29 cellular contexts compared by ENCODE assay signal in genomic region chr11:46397526-46397925, GRCh38. TPM values are rescaled to one million over a fixed set of nuclear protein-coding genes. Genes with fewer than 3 reads are reported as not detected.
"Had no signal": no experiment of that assay in that cellular context is flagged by ENCODE, and none has a peak within 500 bp of the region (broad histone marks: within the 10 kb centered on the region; RNA-seq: fewer than 3 reads in every experiment).

No MANE protein-coding gene starts in this region.

- H3K36me3 Mint-ChIP-seq: activated CD8-positive, alpha-beta memory T cell treated with anti-CD3 and anti-CD28 coated beads, Interleukin-2, amount 10 ng/mL, durations not matched to agents 7 days and 5 days had no signal

- H3K4me3 Mint-ChIP-seq: activated CD4-positive, alpha-beta memory T cell treated with anti-CD3 and anti-CD28 coated beads for 36 hours; activated CD8-positive, alpha-beta memory T cell treated with anti-CD3 and anti-CD28 coated beads, Interleukin-2, amount 10 ng/mL, durations not matched to agents 7 days and 5 days; activated CD8-positive, alpha-beta T cell treated with anti-CD3 and anti-CD28 coated beads, Interleukin-2, amount 10 ng/mL, durations not matched to agents 7 days and 5 days; activated naive CD4-positive, alpha-beta T cell treated with anti-CD3 and anti-CD28 coated beads for 36 hours; activated naive CD8-positive, alpha-beta T cell; activated T-helper 1 cell treated with anti-CD3 and anti-CD28 coated beads, Interleukin-12 subunit alpha, Interleukin-12 subunit beta, Interleukin-2, Interleukin-4 antibody, amounts not matched to agents 30 ng/mL and 10 ng/mL and 1 ng/mL, durations not matched to agents 14 hours and 24 hours and 36 hours; effector memory CD8-positive, alpha-beta T cell had no signal

- H3K4me1 ChIP-seq: foreskin keratinocyte had no signal

- H3K9me3 ChIP-seq: esophagus muscularis mucosa, gastrocnemius medialis, heart left ventricle had no signal

- H3K27me3 ChIP-seq: gastrocnemius medialis had no signal

- DNase-seq: activated CD4-positive, alpha-beta memory T cell treated with anti-CD3 and anti-CD28 coated beads for 36 hours; activated CD4-positive, alpha-beta T cell treated with anti-CD3 and anti-CD28 coated beads for 1 hour; activated CD4-positive, alpha-beta T cell treated with anti-CD3 and anti-CD28 coated beads for 4 hours; activated CD4-positive, alpha-beta T cell treated with anti-CD3 and anti-CD28 coated beads, Interleukin-2, amount 50 U/mL, for 1 hour; activated CD8-positive, alpha-beta memory T cell treated with anti-CD3 and anti-CD28 coated beads, Interleukin-2, amount 10 ng/mL, durations not matched to agents 7 days and 5 days; activated CD8-positive, alpha-beta memory T cell treated with anti-CD3 and anti-CD28 coated beads, Interleukin-2, amount 50 U/mL, for 4 hours; activated CD8-positive, alpha-beta T cell treated with anti-CD3 and anti-CD28 coated beads, Interleukin-2, amount 10 ng/mL, durations not matched to agents 7 days and 5 days; activated effector memory CD4-positive, alpha-beta T cell treated with anti-CD3 and anti-CD28 coated beads, Interleukin-2, amount 50 U/mL, for 16 hours; activated naive CD4-positive, alpha-beta T cell treated with anti-CD3 and anti-CD28 coated beads for 36 hours; activated T-cell treated with anti-CD3 and anti-CD28 coated beads, Interleukin-2, amount 50 U/mL, for 1 hour; activated T-cell treated with anti-CD3 and anti-CD28 coated beads, Interleukin-2, amount 50 U/mL, for 48 hours; amniotic stem cell; anterior cingulate cortex; caudate nucleus; cortex of kidney; dermis blood vessel endothelial cell; effector CD4-positive, alpha-beta T cell; effector memory CD8-positive, alpha-beta T cell; erythroblast; foreskin keratinocyte; gastrocnemius medialis; glutamatergic neuron; T-helper 2 cell had no signal

- H3K4me3 ChIP-seq: esophagus muscularis mucosa, gastrocnemius medialis, heart left ventricle had no signal

- H3K9me3 Mint-ChIP-seq: activated CD4-positive, alpha-beta memory T cell treated with anti-CD3 and anti-CD28 coated beads for 36 hours; activated naive CD4-positive, alpha-beta T cell treated with anti-CD3 and anti-CD28 coated beads for 36 hours; activated T-helper 1 cell treated with anti-CD3 and anti-CD28 coated beads, Interleukin-12 subunit alpha, Interleukin-12 subunit beta, Interleukin-2, Interleukin-4 antibody, amounts not matched to agents 30 ng/mL and 10 ng/mL and 1 ng/mL, durations not matched to agents 14 hours and 24 hours and 36 hours; activated T-helper 2 cell treated with anti-CD3 and anti-CD28 coated beads, Interferon-gamma antibody, Interleukin-2, Interleukin-4, amounts not matched to agents 10 μg/mL and 5 μg/mL and 100 μg/mL, durations not matched to agents 14 hours and 24 hours and 36 hours had no signal

- H3K27ac ChIP-seq: esophagus muscularis mucosa, foreskin keratinocyte, gastrocnemius medialis, heart left ventricle had no signal

- ATAC-seq: activated CD8-positive, alpha-beta memory T cell treated with anti-CD3 and anti-CD28 coated beads, Interleukin-2, amount 10 ng/mL, durations not matched to agents 7 days and 5 days; activated CD8-positive, alpha-beta T cell treated with anti-CD3 and anti-CD28 coated beads, Interleukin-2, amount 10 ng/mL, durations not matched to agents 7 days and 5 days; effector memory CD8-positive, alpha-beta T cell; foreskin keratinocyte; gastrocnemius medialis; heart left ventricle had no signal

- H3K27ac Mint-ChIP-seq: activated CD4-positive, alpha-beta memory T cell treated with anti-CD3 and anti-CD28 coated beads for 36 hours; activated CD8-positive, alpha-beta memory T cell treated with anti-CD3 and anti-CD28 coated beads, Interleukin-2, amount 10 ng/mL, durations not matched to agents 7 days and 5 days; activated CD8-positive, alpha-beta T cell treated with anti-CD3 and anti-CD28 coated beads, Interleukin-2, amount 10 ng/mL, durations not matched to agents 7 days and 5 days; activated naive CD4-positive, alpha-beta T cell treated with anti-CD3 and anti-CD28 coated beads for 36 hours; activated naive CD8-positive, alpha-beta T cell; activated T-helper 1 cell treated with anti-CD3 and anti-CD28 coated beads, Interleukin-12 subunit alpha, Interleukin-12 subunit beta, Interleukin-2, Interleukin-4 antibody, amounts not matched to agents 30 ng/mL and 10 ng/mL and 1 ng/mL, durations not matched to agents 14 hours and 24 hours and 36 hours; activated T-helper 2 cell treated with anti-CD3 and anti-CD28 coated beads, Interferon-gamma antibody, Interleukin-2, Interleukin-4, amounts not matched to agents 10 μg/mL and 5 μg/mL and 100 μg/mL, durations not matched to agents 14 hours and 24 hours and 36 hours; effector memory CD8-positive, alpha-beta T cell had no signal

RNA-seq across cellular contexts. Expression of gene CHRM4, which starts 6.0 kb away (rescaled TPM):
- total RNA-seq: activated CD4-positive, alpha-beta memory T cell treated with anti-CD3 and anti-CD28 coated beads for 36 hours; activated CD8-positive, alpha-beta memory T cell treated with anti-CD3 and anti-CD28 coated beads for 36 hours; activated naive CD4-positive, alpha-beta T cell treated with anti-CD3 and anti-CD28 coated beads for 36 hours; foreskin keratinocyte; gastrocnemius medialis had no signal
- polyA plus RNA-seq: foreskin keratinocyte had no signal
